In the genomic region with DNA sequence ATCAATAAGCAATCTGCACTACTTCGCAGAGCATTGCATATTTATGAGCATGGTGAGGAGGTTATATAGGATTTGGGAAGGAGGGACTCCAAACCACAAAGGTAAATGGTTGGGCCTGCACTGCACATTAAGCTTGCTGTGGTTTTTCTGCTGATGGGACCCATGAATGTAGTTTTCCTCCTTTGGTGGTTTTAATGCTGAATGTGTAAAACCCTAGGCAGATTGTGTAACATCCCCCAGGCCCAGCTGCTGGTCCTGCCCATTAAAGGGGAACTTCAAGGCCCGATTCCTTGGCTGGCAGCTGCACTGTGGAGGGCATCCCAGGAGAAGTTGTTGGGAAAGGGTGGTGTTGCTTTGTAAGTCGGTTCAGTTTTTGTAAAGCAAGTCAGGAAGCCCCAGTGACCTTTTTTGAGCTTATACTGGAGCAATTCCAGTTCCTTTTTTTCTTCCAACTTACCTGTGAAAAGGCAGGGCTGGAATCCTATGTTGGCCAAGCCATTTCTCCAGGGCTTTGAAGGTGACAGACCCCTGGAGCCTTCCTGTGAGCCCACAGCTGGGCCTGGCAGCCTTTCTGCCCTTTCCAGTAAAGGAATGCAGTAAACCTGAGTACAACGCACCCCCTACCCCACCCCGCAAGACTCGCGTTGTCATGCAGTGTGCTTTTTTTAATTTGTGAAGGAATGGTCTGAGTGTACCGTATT, we compare ENCODE assay signal across 1 cellular context.
TF ChIP-seq lines count a peak whose summit lies in the region.

No MANE protein-coding gene starts in this region.

TF ChIP-seq in GM23338, 12 proteins besides CTCF, POLR2A, EP300 and RAD21 (continued from another document):
- TF ChIP-seq ZNF331 (CRISPR knock-in tag; IDR thresholded peaks at IDR 0.05; ENCODE audit: low read depth) (no peak), STAT1 (IDR thresholded peaks at IDR 0.05; ENCODE audit: unreplicated experiment) (no peak), JUNB (IDR thresholded peaks at IDR 0.05; ENCODE audit: unreplicated experiment) (no peak), EZH2phosphoT487 (IDR thresholded peaks at IDR 0.05; ENCODE audit: unreplicated experiment) (no peak), EZH2 (IDR thresholded peaks at IDR 0.05; ENCODE audit: low read depth, unreplicated experiment) (no peak), NANOG (IDR thresholded peaks at IDR 0.05; ENCODE audit: borderline replicate concordance) (no peak)
- TF ChIP-seq, protein P1, sequence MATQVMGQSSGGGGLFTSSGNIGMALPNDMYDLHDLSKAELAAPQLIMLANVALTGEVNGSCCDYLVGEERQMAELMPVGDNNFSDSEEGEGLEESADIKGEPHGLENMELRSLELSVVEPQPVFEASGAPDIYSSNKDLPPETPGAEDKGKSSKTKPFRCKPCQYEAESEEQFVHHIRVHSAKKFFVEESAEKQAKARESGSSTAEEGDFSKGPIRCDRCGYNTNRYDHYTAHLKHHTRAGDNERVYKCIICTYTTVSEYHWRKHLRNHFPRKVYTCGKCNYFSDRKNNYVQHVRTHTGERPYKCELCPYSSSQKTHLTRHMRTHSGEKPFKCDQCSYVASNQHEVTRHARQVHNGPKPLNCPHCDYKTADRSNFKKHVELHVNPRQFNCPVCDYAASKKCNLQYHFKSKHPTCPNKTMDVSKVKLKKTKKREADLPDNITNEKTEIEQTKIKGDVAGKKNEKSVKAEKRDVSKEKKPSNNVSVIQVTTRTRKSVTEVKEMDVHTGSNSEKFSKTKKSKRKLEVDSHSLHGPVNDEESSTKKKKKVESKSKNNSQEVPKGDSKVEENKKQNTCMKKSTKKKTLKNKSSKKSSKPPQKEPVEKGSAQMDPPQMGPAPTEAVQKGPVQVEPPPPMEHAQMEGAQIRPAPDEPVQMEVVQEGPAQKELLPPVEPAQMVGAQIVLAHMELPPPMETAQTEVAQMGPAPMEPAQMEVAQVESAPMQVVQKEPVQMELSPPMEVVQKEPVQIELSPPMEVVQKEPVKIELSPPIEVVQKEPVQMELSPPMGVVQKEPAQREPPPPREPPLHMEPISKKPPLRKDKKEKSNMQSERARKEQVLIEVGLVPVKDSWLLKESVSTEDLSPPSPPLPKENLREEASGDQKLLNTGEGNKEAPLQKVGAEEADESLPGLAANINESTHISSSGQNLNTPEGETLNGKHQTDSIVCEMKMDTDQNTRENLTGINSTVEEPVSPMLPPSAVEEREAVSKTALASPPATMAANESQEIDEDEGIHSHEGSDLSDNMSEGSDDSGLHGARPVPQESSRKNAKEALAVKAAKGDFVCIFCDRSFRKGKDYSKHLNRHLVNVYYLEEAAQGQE (IDR thresholded peaks at IDR 0.05; ENCODE audit: unreplicated experiment): no peak
- TF ChIP-seq, protein P2, sequence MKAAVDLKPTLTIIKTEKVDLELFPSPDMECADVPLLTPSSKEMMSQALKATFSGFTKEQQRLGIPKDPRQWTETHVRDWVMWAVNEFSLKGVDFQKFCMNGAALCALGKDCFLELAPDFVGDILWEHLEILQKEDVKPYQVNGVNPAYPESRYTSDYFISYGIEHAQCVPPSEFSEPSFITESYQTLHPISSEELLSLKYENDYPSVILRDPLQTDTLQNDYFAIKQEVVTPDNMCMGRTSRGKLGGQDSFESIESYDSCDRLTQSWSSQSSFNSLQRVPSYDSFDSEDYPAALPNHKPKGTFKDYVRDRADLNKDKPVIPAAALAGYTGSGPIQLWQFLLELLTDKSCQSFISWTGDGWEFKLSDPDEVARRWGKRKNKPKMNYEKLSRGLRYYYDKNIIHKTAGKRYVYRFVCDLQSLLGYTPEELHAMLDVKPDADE (IDR thresholded peaks at IDR 0.05): no peak
